Comparison of ENCODE assay signal across 1 cellular context in the genomic region with DNA sequence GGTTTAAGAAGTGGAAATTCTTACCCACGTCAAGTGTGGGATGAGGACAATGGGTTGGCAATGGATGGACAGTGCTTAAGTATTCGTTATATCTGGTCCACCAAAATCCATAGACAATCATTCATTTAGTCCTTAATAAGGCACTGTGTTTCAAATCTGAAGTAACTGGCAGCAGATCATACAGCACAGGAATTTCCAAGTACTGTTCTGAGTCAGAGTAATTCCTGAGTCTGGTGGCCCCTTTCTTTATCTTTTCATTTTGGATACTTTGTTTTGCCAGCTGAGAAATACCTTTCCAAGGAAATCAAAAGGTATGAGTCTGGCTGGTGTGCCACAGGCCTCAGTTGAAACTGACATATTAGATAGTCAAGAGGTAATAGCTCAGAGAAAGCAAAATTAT.
TF ChIP-seq lines count a peak whose summit lies in the region.

No MANE protein-coding gene starts in this region.

TF ChIP-seq in IMR-90, 13 proteins besides CTCF, POLR2A, EP300 and RAD21 (continued from another document):
- TF ChIP-seq, protein P1, sequence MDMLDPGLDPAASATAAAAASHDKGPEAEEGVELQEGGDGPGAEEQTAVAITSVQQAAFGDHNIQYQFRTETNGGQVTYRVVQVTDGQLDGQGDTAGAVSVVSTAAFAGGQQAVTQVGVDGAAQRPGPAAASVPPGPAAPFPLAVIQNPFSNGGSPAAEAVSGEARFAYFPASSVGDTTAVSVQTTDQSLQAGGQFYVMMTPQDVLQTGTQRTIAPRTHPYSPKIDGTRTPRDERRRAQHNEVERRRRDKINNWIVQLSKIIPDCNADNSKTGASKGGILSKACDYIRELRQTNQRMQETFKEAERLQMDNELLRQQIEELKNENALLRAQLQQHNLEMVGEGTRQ (IDR thresholded peaks at IDR 0.05; ENCODE audit: low read depth, low read length), result no peak
- no peak for TF ChIP-seq RCOR1 (IDR thresholded peaks at IDR 0.05; ENCODE audit: insufficient replicate concordance, low read length)
TF ChIP-seq in IMR-90: peak in this region for 0.
